Comparison of ENCODE assay signal across 14 cellular contexts in genomic region chr18:63233334-63233733, GRCh38.
DNase-seq lines count a peak whose midpoint lies in the region; ATAC-seq, FAIRE-seq and TF ChIP-seq lines count a peak whose summit lies in the region.
"Had no signal": no experiment of that assay in that cellular context is flagged by ENCODE, and none has a peak within 500 bp of the region (broad histone marks: within the 10 kb centered on the region; RNA-seq: fewer than 3 reads in every experiment).

No MANE protein-coding gene starts in this region.

- DNase-seq in GM12891 (ENCODE audit: insufficient read length, low spot score) (no peak), T-cell (no peak), A172 (ENCODE audit: low spot score) (no peak), kidney tubule cell (ENCODE audit: low spot score) (no peak), superior temporal gyrus (ENCODE audit: extremely low spot score) (no peak)
- peak; percentile 49 for DNase-seq in activated naive CD8-positive, alpha-beta T cell treated with anti-CD3 and anti-CD28 coated beads for 36 hours
- peak; percentile 23 to 63 for DNase-seq in stimulated activated CD4-positive, alpha-beta T cell treated with anti-CD3 and anti-CD28 coated beads, Interleukin-4, amount 100 ng/mL, for 4 hours
- DNase-seq: aorta, midbrain, NCI-H187 treated with DMSO at 0.1 percent for 48 hours, NCI-H526 had no signal

- H3K27ac Mint-ChIP-seq in T-cell: peak overlapping the region; percentile 89 to 94
- H3K27ac Mint-ChIP-seq in activated naive CD8-positive, alpha-beta T cell treated with anti-CD3 and anti-CD28 coated beads for 36 hours: peak overlapping the region; percentile 89
- H3K27ac Mint-ChIP-seq: type B pancreatic cell had no signal

- H3K4me3 Mint-ChIP-seq in T-cell: peak overlapping the region; percentile 45 to 68 (median 66)
- peak overlapping the region; percentile 2 for H3K4me3 Mint-ChIP-seq in activated naive CD8-positive, alpha-beta T cell treated with anti-CD3 and anti-CD28 coated beads for 36 hours
- H3K4me3 Mint-ChIP-seq: type B pancreatic cell had no signal

- FAIRE-seq in GM12891 (lab: Jason Lieb, UNC): peak; percentile 68
- FAIRE-seq: keratinocyte had no signal

- POLR2A ChIA-PET in T-cell (lab: Charles Lee): no interaction called here

- no peaks in the 10 kb centered on the region for H3K27me3 Mint-ChIP-seq in T-cell
- no peaks in the 10 kb centered on the region for H3K27me3 Mint-ChIP-seq in activated naive CD8-positive, alpha-beta T cell treated with anti-CD3 and anti-CD28 coated beads for 36 hours
- H3K27me3 Mint-ChIP-seq: type B pancreatic cell had no signal

- H3K4me1 Mint-ChIP-seq in T-cell: peaks cover 78 to 83% (median 80%) of the 10 kb centered on the region in 3 donors
- peaks cover 85% of the 10 kb centered on the region for H3K4me1 Mint-ChIP-seq in activated naive CD8-positive, alpha-beta T cell treated with anti-CD3 and anti-CD28 coated beads for 36 hours

- peaks cover 38% of the 10 kb centered on the region for H3K36me3 Mint-ChIP-seq in T-cell
- H3K36me3 Mint-ChIP-seq in activated naive CD8-positive, alpha-beta T cell treated with anti-CD3 and anti-CD28 coated beads for 36 hours: peaks cover 74% of the 10 kb centered on the region

- no peaks in the 10 kb centered on the region for H3K9me3 Mint-ChIP-seq in T-cell
- H3K9me3 Mint-ChIP-seq in activated naive CD8-positive, alpha-beta T cell treated with anti-CD3 and anti-CD28 coated beads for 36 hours: peaks cover 21% of the 10 kb centered on the region
- H3K9me3 Mint-ChIP-seq: type B pancreatic cell had no signal

- peak in 2 of 4 experiments; percentile 32 to 36 for ATAC-seq in T-cell (replicated peaks in 1 of 4)
- ATAC-seq: sciatic nerve had no signal

- CTCF ChIA-PET in T-cell (lab: Charles Lee): interaction anchor here in 1 of 2 donors (1.2 kb wide), 1 partner anchor 63 kb away, joined by 3 read pairs; no protein-coding TSS in a partner anchor

- TF ChIP-seq POLR2A in GM12891 (IDR thresholded peaks at IDR 0.05; ENCODE audit: low read depth, low read length): no peak

TF ChIP-seq in GM12891, 5 proteins besides CTCF, POLR2A, EP300 and RAD21:
- TF ChIP-seq POU2F2 (IDR thresholded peaks at IDR 0.05; ENCODE audit: low read depth, low read length) (no peak), TAF1 (IDR thresholded peaks at IDR 0.05; ENCODE audit: low read depth, low read length) (no peak), SPI1 (IDR thresholded peaks at IDR 0.05; ENCODE audit: low read depth, low read length) (no peak), POLR2AphosphoS5 (IDR thresholded peaks at IDR 0.05; ENCODE audit: low read depth, low read length) (no peak), PAX5 (IDR thresholded peaks at IDR 0.05; ENCODE audit: insufficient read depth, low read length, severe bottlenecking) (no peak)

Comparison
In these comparisons a context has a peak if more than half of its experiments do, and no peak if none do; other contexts are left out.
1. DNase-seq: peak in activated naive CD8-positive, alpha-beta T cell treated with anti-CD3 and anti-CD28 coated beads for 36 hours (single experiment) and stimulated activated CD4-positive, alpha-beta T cell treated with anti-CD3 and anti-CD28 coated beads, Interleukin-4, amount 100 ng/mL, for 4 hours (2 of 2); none in GM12891 (single experiment), T-cell (0 of 34), A172 (single experiment), kidney tubule cell (single experiment) and superior temporal gyrus (single experiment).